In genomic region chr4:3956165-3956867, GRCh38 we compare ENCODE assay signal across 8 cellular contexts.
DNase-seq lines count a peak whose midpoint lies in the region; ATAC-seq and TF ChIP-seq lines count a peak whose summit lies in the region.
"Not testable (repeated sequence)": the region's sequence is repeated elsewhere in the genome, so short reads cannot be mapped to it uniquely, and the experiment has no call there.

No MANE protein-coding gene starts in this region.

- H3K4me1 ChIP-seq in HUES64 (ENCODE audit: insufficient read depth, low read length); ascending aorta; liver (ENCODE audit: control insufficient read depth in 4 of 4, insufficient read depth in 4 of 4, low read length in 3 of 4); ovary (ENCODE audit: insufficient read depth); thoracic aorta (ENCODE audit: control insufficient read depth in 1 of 2, low read depth in 2 of 2): not testable (repeated sequence)

- TF ChIP-seq CTCF in C4-2B (conservative IDR thresholded peaks at IDR 0.05); ascending aorta (IDR thresholded peaks at IDR 0.05); epithelial cell of proximal tubule (conservative IDR thresholded peaks at IDR 0.05; ENCODE audit: low read depth, low read length); liver (IDR thresholded peaks at IDR 0.05; ENCODE audit: low read depth, low read length, missing input control); ovary (IDR thresholded peaks at IDR 0.05); thoracic aorta (IDR thresholded peaks at IDR 0.05): not testable (repeated sequence)

- H3K27me3 Mint-ChIP-seq in T-helper 2 cell treated with Interferon-gamma antibody and Interleukin-4, amounts not matched to agents 5 μg/mL and 100 μg/mL, for 36 hours (ENCODE audit: low read depth), result not testable (repeated sequence)

- not testable (repeated sequence) for H3K36me3 Mint-ChIP-seq in T-helper 2 cell treated with Interferon-gamma antibody and Interleukin-4, amounts not matched to agents 5 μg/mL and 100 μg/mL, for 36 hours (ENCODE audit: low read depth)

- not testable (repeated sequence) for TF ChIP-seq RAD21 in liver (IDR thresholded peaks at IDR 0.05)

- H3K4me3 ChIP-seq in HUES64 (ENCODE audit: low read length) (peak overlapping the region; percentile 47), ascending aorta (peak overlapping the region; percentile 77 to 89), epithelial cell of proximal tubule (ENCODE audit: low read depth, low read length) (peak overlapping the region; percentile 56), liver (ENCODE audit: low read depth in 1 of 3, low read length in 3 of 3) (peak overlapping the region in 2 of 3 donors; percentile 30 to 45), ovary (peak overlapping the region; percentile 79), thoracic aorta (peak overlapping the region; percentile 73)

- TF ChIP-seq POLR2A in ovary (IDR thresholded peaks at IDR 0.05), result not testable (repeated sequence)

- not testable (repeated sequence) for ATAC-seq in thoracic aorta (ENCODE audit: insufficient number of reproducible peaks, low FRiP score, low read depth)

- H3K9ac ChIP-seq in HUES64 (ENCODE audit: low read depth, low read length); liver (ENCODE audit: low read depth in 1 of 2, low read length in 2 of 2): not testable (repeated sequence)

- TF ChIP-seq EP300 in ovary (IDR thresholded peaks at IDR 0.05), result not testable (repeated sequence)

- intact Hi-C loops in ascending aorta (cut with DNase I), result loop anchor here (5.0 to 10.0 kb wide), 5 partner anchors 192 to 1712 kb away; partner anchors contain the start of genes ADRA2C, CFAP99, HAUS3 and POLN
- intact Hi-C loops in ovary (cut with DNase I), result not testable (repeated sequence)

- not testable (repeated sequence) for H3K9me3 Mint-ChIP-seq in T-helper 2 cell treated with Interferon-gamma antibody and Interleukin-4, amounts not matched to agents 5 μg/mL and 100 μg/mL, for 36 hours

- not testable (repeated sequence) for H3K27me3 ChIP-seq in HUES64 (ENCODE audit: insufficient read depth, low read length); ascending aorta; liver (ENCODE audit: control insufficient read depth in 4 of 4, insufficient read depth in 4 of 4, low read length in 3 of 4); ovary; thoracic aorta (replicated peaks; ENCODE audit: insufficient read depth)

- peak overlapping the region; percentile 84 for H3K4me3 Mint-ChIP-seq in T-helper 2 cell treated with Interferon-gamma antibody and Interleukin-4, amounts not matched to agents 5 μg/mL and 100 μg/mL, for 36 hours

- H3K4me1 Mint-ChIP-seq in T-helper 2 cell treated with Interferon-gamma antibody and Interleukin-4, amounts not matched to agents 5 μg/mL and 100 μg/mL, for 36 hours (ENCODE audit: low read depth), result peaks cover 18% of the 10 kb centered on the region

- H3K27ac ChIP-seq in C4-2B (peak overlapping the region; percentile 64; the same call in 1 of the 2 replicates), ascending aorta (peak overlapping the region; percentile 76 to 81), liver (ENCODE audit: low read depth in 1 of 2, low read length in 2 of 2) (peak overlapping the region in 1 of 2 donors; percentile 79), ovary (peak overlapping the region; percentile 22 to 94), thoracic aorta (peak overlapping the region in 1 of 2 donors; percentile 60)
- H3K27ac ChIP-seq in HUES64 (ENCODE audit: low read depth, low read length), result not testable (repeated sequence)

- H3K9me3 ChIP-seq in HUES64 (ENCODE audit: insufficient read depth, low read depth, low read length); ascending aorta; liver (ENCODE audit: control insufficient read depth in 4 of 4, low read length in 3 of 4); ovary; thoracic aorta: not testable (repeated sequence)

- not testable (repeated sequence) for DNase-seq in T-helper 2 cell treated with Interferon-gamma antibody and Interleukin-4, amounts not matched to agents 5 μg/mL and 100 μg/mL, for 36 hours (ENCODE audit: low spot score); epithelial cell of proximal tubule (ENCODE audit: low read depth); ovary; thoracic aorta (ENCODE audit: low spot score)
- peak in 1 of 2 donors; percentile 54 for DNase-seq in ascending aorta (ENCODE audit: low spot score in 2 of 2)

- H3K27ac Mint-ChIP-seq in T-helper 2 cell treated with Interferon-gamma antibody and Interleukin-4, amounts not matched to agents 5 μg/mL and 100 μg/mL, for 36 hours, result peak overlapping the region; percentile 97

- H3K36me3 ChIP-seq in HUES64 (ENCODE audit: insufficient read depth, low read length); ascending aorta; liver (ENCODE audit: control insufficient read depth in 4 of 4, insufficient read depth in 3 of 4, low read depth in 1 of 4, low read length in 3 of 4); ovary; thoracic aorta: not testable (repeated sequence)

- WGBS in HUES64, result 10% methylated on average over 35 of the region's 38 CpGs
- WGBS in liver, result 6% methylated on average over 38 of the region's 38 CpGs
- WGBS in ovary, 3 donors, result 4 to 6% (median 5%) methylated on average over 33 to 38 of the region's 38 CpGs
